3 cellular contexts compared by ENCODE assay signal in the genomic region with DNA sequence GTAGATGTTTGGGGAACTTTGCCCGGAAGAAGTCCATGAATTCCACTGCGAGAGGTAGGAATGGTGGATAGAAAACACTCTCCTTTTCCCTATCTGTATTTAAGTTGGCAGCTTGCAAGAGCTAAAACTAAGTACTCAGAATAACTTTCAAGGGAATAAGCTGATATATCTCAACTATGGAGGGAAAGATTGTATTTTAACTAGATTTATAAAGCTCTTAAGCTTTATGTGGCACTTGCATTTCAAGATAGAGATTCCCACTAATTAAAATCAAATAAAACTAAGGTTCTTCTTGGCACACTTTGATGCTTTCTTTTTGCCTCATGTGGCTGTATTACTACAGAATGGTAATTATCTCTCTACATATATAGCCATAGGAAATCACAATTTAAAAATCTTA.
"Had no signal": no experiment of that assay in that cellular context is flagged by ENCODE, and none has a peak within 500 bp of the region (broad histone marks: within the 10 kb centered on the region; RNA-seq: fewer than 3 reads in every experiment).

No MANE protein-coding gene starts in this region.

- H3K4me3 ChIP-seq: GM12878 had no signal

- ATAC-seq: GM12878 had no signal

- DNase-seq: GDM1, GF-D8 had no signal
